Comparison of ENCODE assay signal across 8 cellular contexts in the genomic region with DNA sequence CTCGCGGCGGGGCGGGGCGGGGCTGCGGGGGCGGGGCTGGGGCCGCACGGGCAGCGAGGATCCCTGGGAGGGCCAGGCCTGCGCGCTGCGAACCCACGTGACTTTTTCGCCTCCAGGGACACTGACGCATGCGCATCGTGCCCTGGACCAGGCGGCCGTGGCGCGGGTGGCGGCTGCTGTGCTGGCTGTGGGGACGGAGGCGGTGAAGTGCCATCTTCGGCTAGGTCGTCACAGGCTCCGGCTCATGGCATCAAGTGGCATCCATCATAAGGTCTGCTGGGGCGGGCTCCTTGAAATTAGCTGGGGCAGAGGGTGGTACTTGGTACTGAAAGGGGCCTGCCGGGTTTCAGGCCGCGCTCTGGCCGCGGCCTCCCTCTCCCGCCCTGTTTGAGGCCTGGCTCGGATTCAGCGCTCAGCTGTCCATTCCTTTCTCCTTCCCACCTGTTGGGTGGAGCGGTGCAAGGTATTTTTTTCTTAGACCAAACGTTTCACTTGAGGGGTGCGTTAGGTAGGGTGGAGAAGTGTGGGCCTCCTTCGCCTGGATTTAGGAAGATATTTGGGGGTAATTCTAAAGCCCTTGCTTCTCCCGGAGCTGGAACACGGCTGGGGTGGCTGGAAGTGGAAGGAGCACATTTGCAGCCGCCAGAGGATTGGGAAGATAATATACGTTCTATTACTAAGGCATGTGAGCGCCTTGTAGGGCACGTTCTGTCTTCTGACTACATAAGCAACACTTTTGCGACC. TPM values are rescaled to one million over a fixed set of nuclear protein-coding genes. Genes with fewer than 3 reads are reported as not detected.
A peak's percentile ranks its signal among the peaks of the same experiment; 100 is the strongest.
DNase-seq lines count a peak whose midpoint lies in the region; FAIRE-seq and TF ChIP-seq lines count a peak whose summit lies in the region.

A gene with protein sequence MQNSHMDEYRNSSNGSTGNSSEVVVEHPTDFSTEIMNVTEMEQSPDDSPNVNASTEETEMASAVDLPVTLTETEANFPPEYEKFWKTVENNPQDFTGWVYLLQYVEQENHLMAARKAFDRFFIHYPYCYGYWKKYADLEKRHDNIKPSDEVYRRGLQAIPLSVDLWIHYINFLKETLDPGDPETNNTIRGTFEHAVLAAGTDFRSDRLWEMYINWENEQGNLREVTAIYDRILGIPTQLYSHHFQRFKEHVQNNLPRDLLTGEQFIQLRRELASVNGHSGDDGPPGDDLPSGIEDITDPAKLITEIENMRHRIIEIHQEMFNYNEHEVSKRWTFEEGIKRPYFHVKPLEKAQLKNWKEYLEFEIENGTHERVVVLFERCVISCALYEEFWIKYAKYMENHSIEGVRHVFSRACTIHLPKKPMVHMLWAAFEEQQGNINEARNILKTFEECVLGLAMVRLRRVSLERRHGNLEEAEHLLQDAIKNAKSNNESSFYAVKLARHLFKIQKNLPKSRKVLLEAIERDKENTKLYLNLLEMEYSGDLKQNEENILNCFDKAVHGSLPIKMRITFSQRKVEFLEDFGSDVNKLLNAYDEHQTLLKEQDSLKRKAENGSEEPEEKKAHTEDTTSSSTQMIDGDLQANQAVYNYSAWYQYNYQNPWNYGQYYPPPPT (plus strand): TSS at position 138 of the 744 bp plus-strand sequence. CDS start 11,124 bp downstream, outside the sequence.

- H4K8ac ChIP-seq in neuronal stem cell (ENCODE audit: low read depth, low read length): no peak within 1 kb of the TSS

- intact Hi-C loops in activated naive CD4-positive, alpha-beta T cell treated with anti-CD3 and anti-CD28 coated beads for 36 hours (cut with micrococcal nuclease): loop anchor here (1.0 kb wide), 5 partner anchors 30 to 187 kb away; a partner anchor contains a TSS

- no peaks in the 10 kb centered on the region for H3K27me3 Mint-ChIP-seq in activated naive CD4-positive, alpha-beta T cell treated with anti-CD3 and anti-CD28 coated beads for 36 hours (ENCODE audit: low read depth)

- H3K4me3 Mint-ChIP-seq in activated naive CD4-positive, alpha-beta T cell treated with anti-CD3 and anti-CD28 coated beads for 36 hours: peak within 1 kb of the TSS; percentile 96

- H3K36me3 Mint-ChIP-seq in activated naive CD4-positive, alpha-beta T cell treated with anti-CD3 and anti-CD28 coated beads for 36 hours (ENCODE audit: low read depth): peaks cover 14% of the 10 kb centered on the region

- CTCF ChIA-PET in activated naive CD4-positive, alpha-beta T cell treated with anti-CD3 and anti-CD28 coated beads for 36 hours (lab: Charles Lee): interaction anchor here (0.6 kb wide), 1 partner anchor 127 kb away, joined by 3 read pairs; no protein-coding TSS in a partner anchor

- no peak within 1 kb of the TSS for H4K91ac ChIP-seq in neuronal stem cell (ENCODE audit: low read depth, low read length, poor library complexity)

- H2BK15ac ChIP-seq in neuronal stem cell (ENCODE audit: low read length): no peak within 1 kb of the TSS

- H3K27ac ChIP-seq in neuronal stem cell (replicated peaks; ENCODE audit: low read length) (peak within 1 kb of the TSS; percentile 58), subcutaneous abdominal adipose tissue (ENCODE audit: low read depth, low read length) (peak within 1 kb of the TSS; percentile 83)

- H3K27me3 ChIP-seq in neuronal stem cell (ENCODE audit: control insufficient read depth in 3 of 3, insufficient read depth in 3 of 3, low read depth in 1 of 3, low read length in 3 of 3) (no peaks in the 10 kb centered on the region), subcutaneous abdominal adipose tissue (ENCODE audit: control insufficient read depth in 5 of 5, insufficient read depth in 4 of 5, low read length in 5 of 5) (no peaks in the 10 kb centered on the region)

- no peak within 1 kb of the TSS for H2AK5ac ChIP-seq in neuronal stem cell (ENCODE audit: low read depth, low read length)

- peaks cover 0 to 14% of the 10 kb centered on the region in 2 donors for H3K36me3 ChIP-seq in neuronal stem cell (replicated peaks in 1 of 2; ENCODE audit: control insufficient read depth in 2 of 2, insufficient read depth in 2 of 2, low read length in 2 of 2)
- H3K36me3 ChIP-seq in subcutaneous abdominal adipose tissue (ENCODE audit: control insufficient read depth in 5 of 5, insufficient read depth in 5 of 5, low read length in 5 of 5): no peaks in the 10 kb centered on the region

- H3K4me1 Mint-ChIP-seq in activated naive CD4-positive, alpha-beta T cell treated with anti-CD3 and anti-CD28 coated beads for 36 hours (ENCODE audit: low read depth): peaks cover 49% of the 10 kb centered on the region

- H3K18ac ChIP-seq in neuronal stem cell (ENCODE audit: low read length): peak within 1 kb of the TSS; percentile 41

- H3K27ac Mint-ChIP-seq in activated naive CD4-positive, alpha-beta T cell treated with anti-CD3 and anti-CD28 coated beads for 36 hours: peak within 1 kb of the TSS; percentile 93

- WGBS in neuronal stem cell (ENCODE audit: extremely low coverage in 2 of 2, insufficient read length in 2 of 2, insufficient replicate concordance in 1 of 2), 2 donors: no CpG with 5 or more reads among the region's 48 CpGs

- H3K9me3 ChIP-seq in neuronal stem cell (replicated peaks in 1 of 2; ENCODE audit: control insufficient read depth in 2 of 2, insufficient read depth in 1 of 2, low read depth in 1 of 2, low read length in 2 of 2) (no peaks in the 10 kb centered on the region), subcutaneous abdominal adipose tissue (ENCODE audit: control insufficient read depth in 5 of 5, low read length in 5 of 5) (no peaks in the 10 kb centered on the region)

- TF ChIP-seq CTCF in HFF-Myc (IDR thresholded peaks at IDR 0.05; ENCODE audit: low read depth, low read length, missing control alignments): no peak

- H3K14ac ChIP-seq in neuronal stem cell (ENCODE audit: low read length): no peak within 1 kb of the TSS

- H3K4ac ChIP-seq in neuronal stem cell (ENCODE audit: low read length): no peak within 1 kb of the TSS

- no peaks in the 10 kb centered on the region for H3K9me3 Mint-ChIP-seq in activated naive CD4-positive, alpha-beta T cell treated with anti-CD3 and anti-CD28 coated beads for 36 hours

- H3K79me1 ChIP-seq in neuronal stem cell (ENCODE audit: low read depth, low read length): no peaks in the 10 kb centered on the region

- no peak within 1 kb of the TSS for H2BK12ac ChIP-seq in neuronal stem cell (ENCODE audit: low read length)

- H3K4me3 ChIP-seq in HFF-Myc (replicated peaks; ENCODE audit: low read depth, low read length): peak within 1 kb of the TSS; percentile 79
- H3K4me3 ChIP-seq in neuronal stem cell (ENCODE audit: low read length in 2 of 2): peak within 1 kb of the TSS; percentile 86 to 96
- H3K4me3 ChIP-seq in subcutaneous abdominal adipose tissue (ENCODE audit: low read depth in 1 of 5, low read length in 5 of 5): peak within 1 kb of the TSS; percentile 81 to 94 (median 85)

- peak within 1 kb of the TSS; percentile 93 for H2AFZ ChIP-seq in neuronal stem cell (ENCODE audit: low read length)

- DNase-seq in GM04504 (ENCODE audit: low read depth) (peak; percentile 80), HFF-Myc (ENCODE audit: extremely low read depth, low read depth) (peak; percentile 70), MV-4-11 (lab: John Stamatoyannopoulos, UW) (peak; percentile 86), SK-N-DZ (ENCODE audit: low spot score) (peak; percentile 93), frontal cortex (ENCODE audit: low spot score in 2 of 2) (peak; percentile 93 to 94), neuronal stem cell (ENCODE audit: low spot score) (peak; percentile 91)
- DNase-seq in activated naive CD4-positive, alpha-beta T cell treated with anti-CD3 and anti-CD28 coated beads for 36 hours: peak; percentile 94

- peak within 1 kb of the TSS; percentile 68 for H3K4me2 ChIP-seq in neuronal stem cell (ENCODE audit: insufficient read depth, low read length, poor library complexity, severe bottlenecking)

- no peak for FAIRE-seq in frontal cortex (lab: Jason Lieb, UNC)

- H3K4me1 ChIP-seq in neuronal stem cell (ENCODE audit: control insufficient read depth in 2 of 2, insufficient read depth in 1 of 2, low read depth in 1 of 2, low read length in 2 of 2) (peaks cover 2 to 4% of the 10 kb centered on the region in 2 donors), subcutaneous abdominal adipose tissue (ENCODE audit: control insufficient read depth in 5 of 5, insufficient read depth in 5 of 5, low read length in 5 of 5) (peaks cover 0 to 35% (median 27%) of the 10 kb centered on the region in 5 donors)

- H2BK5ac ChIP-seq in neuronal stem cell (ENCODE audit: low read length): no peak within 1 kb of the TSS

- no peak within 1 kb of the TSS for H2BK120ac ChIP-seq in neuronal stem cell (ENCODE audit: low read depth, low read length)

- H3K9ac ChIP-seq in neuronal stem cell (ENCODE audit: low read depth, low read length, poor library complexity) (peak within 1 kb of the TSS; percentile 82), subcutaneous abdominal adipose tissue (ENCODE audit: low read length in 5 of 5) (peak within 1 kb of the TSS; percentile 64 to 94 (median 89))

- H3K23ac ChIP-seq in neuronal stem cell (ENCODE audit: low read depth, low read length, poor library complexity): peak within 1 kb of the TSS; percentile 61

RNA-seq across cellular contexts. Expression of the gene that starts here (rescaled TPM):
- 34.9 and 43.3 TPM in 2 replicates for polyA plus RNA-seq in SK-N-DZ (2014; cell fraction: cytosol; rRNA removed)
- polyA plus RNA-seq in SK-N-DZ (2014; cell fraction: nucleus; rRNA removed): 247 and 270 TPM in 2 replicates
- total RNA-seq in activated naive CD4-positive, alpha-beta T cell treated with anti-CD3 and anti-CD28 coated beads for 36 hours: 10 to 100 TPM; 32.0 to 35.6 TPM
- 47.7 TPM for total RNA-seq in frontal cortex
- polyA plus RNA-seq in neuronal stem cell (2013, experiment 1 of 2): 31.7 TPM
- polyA plus RNA-seq in neuronal stem cell (2013, experiment 2 of 2): 30.9 TPM

Comparison
In these comparisons a context has a peak if more than half of its experiments do, and no peak if none do; other contexts are left out.
1. Peak in every context shown above with its lines: DNase-seq, H3K4me3 ChIP-seq and H3K27ac ChIP-seq.